32 cellular contexts compared by ENCODE assay signal in the genomic region with DNA sequence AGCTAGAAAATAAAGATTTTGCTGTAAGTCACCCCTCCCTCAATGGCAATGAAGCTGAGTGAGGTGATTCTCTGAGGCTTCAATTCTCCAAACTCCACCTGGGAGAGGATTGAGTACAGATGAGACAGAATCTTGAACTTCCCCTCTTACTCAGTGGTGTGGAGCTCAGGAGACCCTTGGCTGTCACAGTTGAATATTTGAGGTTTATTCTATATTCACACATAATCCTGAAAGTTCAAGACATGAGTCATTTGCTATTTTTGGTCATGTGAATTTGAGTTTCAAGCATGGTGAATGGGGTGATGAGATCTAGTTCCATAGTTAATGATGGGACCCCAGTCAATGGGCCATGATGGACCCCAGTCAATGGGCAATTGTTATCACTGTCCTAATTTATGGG. TPM values are rescaled to one million over a fixed set of nuclear protein-coding genes. Genes with fewer than 3 reads are reported as not detected.
DNase-seq lines count a peak whose midpoint lies in the region; ATAC-seq, FAIRE-seq and TF ChIP-seq lines count a peak whose summit lies in the region.
"Had no signal": no experiment of that assay in that cellular context is flagged by ENCODE, and none has a peak within 500 bp of the region (broad histone marks: within the 10 kb centered on the region; RNA-seq: fewer than 3 reads in every experiment).

No MANE protein-coding gene starts in this region.

- no peak overlapping the region for H3K18ac ChIP-seq in IMR-90 (ENCODE audit: low read depth, low read length)

- peak; percentile 50 for ATAC-seq in GM18499 (IDR thresholded peaks at IDR 0.05; ENCODE audit: insufficient read depth, unreplicated experiment)
- ATAC-seq in IMR-90 (ENCODE audit: low read depth): peak; percentile 29; the same call in 1 of the 2 replicates
- no peak for ATAC-seq in GM18867 (IDR thresholded peaks at IDR 0.05; ENCODE audit: unreplicated experiment)
- ATAC-seq: activated CD8-positive, alpha-beta memory T cell treated with anti-CD3 and anti-CD28 coated beads, Interleukin-2, amount 10 ng/mL, durations not matched to agents 7 days and 5 days; left cardiac atrium; right cardiac atrium; stimulated activated effector memory CD8-positive, alpha-beta T cell treated with anti-CD3 and anti-CD28 coated beads, Interleukin-12 subunit alpha, Interleukin-12 subunit beta, amount 100 ng/mL, for 72 hours; WTC11 had no signal

- H3K79me1 ChIP-seq in IMR-90 (ENCODE audit: low read depth in 1 of 2, low read length in 2 of 2): no peaks in the 10 kb centered on the region

- H4K91ac ChIP-seq in IMR-90 (ENCODE audit: insufficient read depth, low read depth, low read length): no peak overlapping the region

- H3K9me3 ChIP-seq in IMR-90 (ENCODE audit: control insufficient read depth, insufficient read depth, low read length): no peaks in the 10 kb centered on the region
- H3K9me3 ChIP-seq: adrenal gland, Peyer's patch, upper lobe of left lung had no signal

- CTCF ChIA-PET in IMR-90 (lab: Yijun Ruan, JAX): no interaction called here

- H2BK5ac ChIP-seq in IMR-90 (ENCODE audit: low read depth, low read length, poor library complexity, severe bottlenecking): no peak overlapping the region

- dilution Hi-C loops in IMR-90 (cut with HindIII; ENCODE audit: low sequenced_read_pairs, unreplicated experiment): no loop called here

- H3K4me3 ChIP-seq in IMR-90 (ENCODE audit: insufficient read depth, low read depth, low read length): no peak overlapping the region
- no peak overlapping the region for H3K4me3 ChIP-seq in choroid plexus epithelial cell (ENCODE audit: low read depth, low read length)
- H3K4me3 ChIP-seq: adrenal gland, cardiac muscle cell, neural progenitor cell, Peyer's patch, upper lobe of left lung had no signal

- H3K27ac ChIP-seq in IMR-90 (ENCODE audit: insufficient read depth, low read length): no peak overlapping the region
- H3K27ac ChIP-seq: adrenal gland, C4-2B, cardiac muscle cell, neural progenitor cell, Peyer's patch, upper lobe of left lung had no signal

- no peak overlapping the region for H2AK9ac ChIP-seq in IMR-90 (replicated peaks; ENCODE audit: low read depth, low read length, poor library complexity)

- H3K4me1 ChIP-seq in IMR-90 (ENCODE audit: control insufficient read depth, insufficient read depth, low read length): peaks cover 10% of the 10 kb centered on the region
- H3K4me1 ChIP-seq: neural progenitor cell, Peyer's patch, upper lobe of left lung had no signal

- TF ChIP-seq CTCF in IMR-90 (conservative IDR thresholded peaks at IDR 0.05; ENCODE audit: low read depth, low read length): no peak
- no peak for TF ChIP-seq CTCF in choroid plexus epithelial cell (conservative IDR thresholded peaks at IDR 0.05; ENCODE audit: low read depth, low read length)

- DNase-seq in AG20443 (ENCODE audit: low spot score): peak; percentile 20
- DNase-seq in IMR-90: peak; percentile 69
- DNase-seq in choroid plexus epithelial cell (ENCODE audit: low read depth): peak; percentile 71
- DNase-seq in NCI-H2107 treated with DMSO at 0.1 percent for 48 hours (lab: John Stamatoyannopoulos, UW; ENCODE audit: unreplicated experiment): no peak
- no peak for DNase-seq in HTR-8/SVneo (ENCODE audit: insufficient read length, low spot score)
- no peak for DNase-seq in islet precursor cell
- DNase-seq: ACHN; activated CD8-positive, alpha-beta memory T cell treated with anti-CD3 and anti-CD28 coated beads, Interleukin-2, amount 10 ng/mL, durations not matched to agents 7 days and 5 days; activated naive CD4-positive, alpha-beta T cell; activated T-cell treated with anti-CD3 and anti-CD28 coated beads, Interleukin-2, amount 50 U/mL, for 48 hours; adrenal gland; cortex of kidney; DND-41; left cardiac atrium; NCI-H1048; NCI-H1694 treated with DMSO at 0.1 percent for 48 hours; NCI-H2171 treated with DMSO at 0.1 percent for 48 hours; NCI-H524; Peyer's patch; right cardiac atrium; stimulated activated CD4-positive, alpha-beta T cell treated with anti-CD3 and anti-CD28 coated beads, Interleukin-4, amount 100 ng/mL, for 1 hour; substantia nigra; upper lobe of left lung had no signal

- no peak for FAIRE-seq in HTR-8/SVneo (lab: Jason Lieb, UNC)
- FAIRE-seq: frontal cortex had no signal

- no peak overlapping the region for H2BK15ac ChIP-seq in IMR-90 (ENCODE audit: low read depth, low read length)

- H3K4me2 ChIP-seq in IMR-90 (ENCODE audit: low read depth, low read length): no peak overlapping the region; the same call in 1 of the 2 replicates
- H3K4me2 ChIP-seq: neural progenitor cell had no signal

- in situ Hi-C loops in IMR-90 (cut with MboI; ENCODE audit: low sequenced_read_pairs): no loop called here

- no TSS peak for BruUV-seq in IMR-90 (replicated peaks; lab: Mats Ljungman, UMichigan)

- no peak overlapping the region for H2BK120ac ChIP-seq in IMR-90 (ENCODE audit: low read depth, low read length)

- H3K27me3 ChIP-seq in IMR-90 (ENCODE audit: control insufficient read depth, insufficient read depth, low read length): no peaks in the 10 kb centered on the region
- H3K27me3 ChIP-seq: adrenal gland, cardiac muscle cell, neural progenitor cell, Peyer's patch, upper lobe of left lung had no signal

- no peak overlapping the region for H2AK5ac ChIP-seq in IMR-90 (ENCODE audit: low read depth, low read length)

- POLR2A ChIA-PET in IMR-90 (lab: Charles Lee; ENCODE audit: unreplicated experiment): no interaction called here

- H3K23ac ChIP-seq in IMR-90 (ENCODE audit: low read depth, low read length): no peak overlapping the region

- H3K14ac ChIP-seq in IMR-90 (replicated peaks; ENCODE audit: low read depth, low read length): no peak overlapping the region

- no peak for TF ChIP-seq RAD21 in IMR-90 (IDR thresholded peaks at IDR 0.05; ENCODE audit: low read length)

- TF ChIP-seq POLR2A in IMR-90 (IDR thresholded peaks at IDR 0.05; ENCODE audit: low read depth, low read length): no peak

- intact Hi-C loops in IMR-90 (cut with micrococcal nuclease): no loop called here

- no peak overlapping the region for H2BK20ac ChIP-seq in IMR-90 (ENCODE audit: low read depth, low read length)

- H3K9ac ChIP-seq in IMR-90 (ENCODE audit: low read depth, low read length): no peak overlapping the region
- H3K9ac ChIP-seq: neural progenitor cell had no signal

- H4K20me1 ChIP-seq in IMR-90 (ENCODE audit: insufficient read depth, low read length): no peaks in the 10 kb centered on the region

- H3K36me3 ChIP-seq in IMR-90 (ENCODE audit: control insufficient read depth, insufficient read depth, low read length): no peaks in the 10 kb centered on the region
- H3K36me3 ChIP-seq: adrenal gland, cardiac muscle cell, neural progenitor cell, Peyer's patch, upper lobe of left lung had no signal

- H3K9me1 ChIP-seq in IMR-90 (ENCODE audit: insufficient read depth, low read length): no peaks in the 10 kb centered on the region

- no peak overlapping the region for H2AFZ ChIP-seq in IMR-90 (replicated peaks; ENCODE audit: low read length, poor library complexity)
- H2AFZ ChIP-seq: neural progenitor cell had no signal

- H3K4ac ChIP-seq in IMR-90 (ENCODE audit: low read depth, low read length): 0 out of 2 replicates have a peak overlapping the region, but pooled peaks have one; percentile 5

- no peak overlapping the region for H4K5ac ChIP-seq in IMR-90 (ENCODE audit: low read depth, low read length)

- H4K8ac ChIP-seq in IMR-90 (ENCODE audit: low read depth in 2 of 2, low read length in 2 of 2): no peak overlapping the region

- H3K56ac ChIP-seq in IMR-90 (ENCODE audit: extremely low read depth, insufficient read depth, low read length): no peak overlapping the region

TF ChIP-seq in IMR-90, 13 proteins besides CTCF, POLR2A, EP300 and RAD21:
- TF ChIP-seq MXI1 (IDR thresholded peaks at IDR 0.05; ENCODE audit: borderline replicate concordance, low read depth, low read length) (no peak), CEBPB (IDR thresholded peaks at IDR 0.05; ENCODE audit: low read depth, low read length) (no peak), RCOR1 (IDR thresholded peaks at IDR 0.05; ENCODE audit: insufficient replicate concordance, low read length) (no peak), CHD1 (IDR thresholded peaks at IDR 0.05; ENCODE audit: low read depth, low read length) (no peak), BHLHE40 (IDR thresholded peaks at IDR 0.05; ENCODE audit: low read depth, low read length) (no peak)

RNA-seq across cellular contexts. Expression of gene TECTB, which starts 13.9 kb away (rescaled TPM):
- total RNA-seq in IMR-90 (2012; rRNA removed): not detected in 2 replicates
- polyA plus RNA-seq in IMR-90 (2012; rRNA removed): not detected in 2 replicates
- polyA plus RNA-seq in IMR-90 (2012; cell fraction: cytosol; rRNA removed): not detected in 2 replicates
- polyA plus RNA-seq in IMR-90 (2012; cell fraction: nucleus; rRNA removed; ENCODE audit: low replicate concordance): not detected in 2 replicates
- total RNA-seq: activated CD8-positive, alpha-beta memory T cell treated with anti-CD3 and anti-CD28 coated beads, Interleukin-2, amount 10 ng/mL, durations not matched to agents 7 days and 5 days; adrenal gland; cardiac muscle cell; frontal cortex; left cardiac atrium; Peyer's patch; right cardiac atrium; upper lobe of left lung; WTC11 had no signal
- polyA plus RNA-seq: adrenal gland, cardiac muscle cell, esophagus, right cardiac atrium had no signal

Comparison
In these comparisons a context has a peak if more than half of its experiments do, and no peak if none do; other contexts are left out.
1. DNase-seq: peak in AG20443 (single experiment), IMR-90 (single experiment) and choroid plexus epithelial cell (single experiment); none in NCI-H2107 treated with DMSO at 0.1 percent for 48 hours (single experiment), HTR-8/SVneo (single experiment) and islet precursor cell (single experiment).